In the genomic region with DNA sequence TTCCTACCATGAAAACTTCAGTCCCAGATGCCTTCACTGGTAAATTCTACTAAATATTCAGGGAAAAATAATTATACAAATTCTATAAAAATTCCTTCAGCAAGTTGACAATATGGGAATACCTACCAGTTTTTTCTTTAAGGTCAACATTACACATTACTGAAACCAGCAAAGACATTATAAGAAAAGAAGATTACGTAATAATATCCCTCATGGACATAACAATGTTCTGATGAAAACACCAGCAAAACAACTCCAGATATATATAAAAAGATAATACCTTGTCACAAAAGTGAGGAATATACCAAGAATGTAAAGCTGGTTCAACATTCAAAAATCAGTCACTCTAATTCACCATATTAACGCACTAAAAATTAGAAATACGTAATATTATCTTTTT, we compare ENCODE assay signal across 27 cellular contexts.
"Had no signal": no experiment of that assay in that cellular context is flagged by ENCODE, and none has a peak within 500 bp of the region (broad histone marks: within the 10 kb centered on the region; RNA-seq: fewer than 3 reads in every experiment).

No MANE protein-coding gene starts in this region.

- H3K4me3 ChIP-seq: ascending aorta, breast epithelium, cardiac muscle cell, colonic mucosa had no signal

- H3K9me3 ChIP-seq: ascending aorta, breast epithelium, colonic mucosa had no signal

- H3K4me1 ChIP-seq: ascending aorta, breast epithelium, colonic mucosa had no signal

- H3K27ac ChIP-seq: ascending aorta, breast epithelium, cardiac muscle cell, colonic mucosa had no signal

- DNase-seq: activated CD4-positive, alpha-beta memory T cell treated with anti-CD3 and anti-CD28 coated beads for 36 hours; activated CD4-positive, alpha-beta T cell treated with anti-CD3 and anti-CD28 coated beads for 36 hours; activated CD4-positive, alpha-beta T cell treated with anti-CD3 and anti-CD28 coated beads, Interleukin-2, amount 10 ng/mL, durations not matched to agents 24 days and 14 days; activated CD4-positive, CD25-positive, alpha-beta regulatory T cell; activated CD4-positive, CD25-positive, alpha-beta regulatory T cell treated with anti-CD3 and anti-CD28 coated beads, Interleukin-2, amount 50 U/mL, for 72 hours; activated CD8-positive, alpha-beta memory T cell treated with anti-CD3 and anti-CD28 coated beads, Interleukin-2, amount 10 ng/mL, durations not matched to agents 7 days and 5 days; activated CD8-positive, alpha-beta memory T cell treated with anti-CD3 and anti-CD28 coated beads, Interleukin-2, amount 50 U/mL, for 4 hours; activated CD8-positive, alpha-beta T cell treated with anti-CD3 and anti-CD28 coated beads, Interleukin-2, amount 10 ng/mL, durations not matched to agents 7 days and 5 days; activated effector memory CD4-positive, alpha-beta T cell treated with anti-CD3 and anti-CD28 coated beads, Interleukin-2, amount 50 U/mL, for 16 hours; activated naive CD4-positive, alpha-beta T cell treated with anti-CD3 and anti-CD28 coated beads for 36 hours; activated naive CD8-positive, alpha-beta T cell treated with anti-CD3 and anti-CD28 coated beads for 36 hours; activated naive CD8-positive, alpha-beta T cell treated with anti-CD3 and anti-CD28 coated beads, Interleukin-2, amount 50 U/mL, for 24 hours; activated T-cell treated with anti-CD3 and anti-CD28 coated beads, Interleukin-2, amount 50 U/mL, for 1 hour; activated T-cell treated with anti-CD3 and anti-CD28 coated beads, Interleukin-2, amount 50 U/mL, for 48 hours; central memory CD4-positive, alpha-beta T cell; cerebellar nuclear complex; colonic mucosa; effector CD8-positive, alpha-beta T cell; endodermal cell; foreskin fibroblast; head of caudate nucleus; hypothalamus; T1000 had no signal

- ATAC-seq: activated CD4-positive, alpha-beta T cell treated with anti-CD3 and anti-CD28 coated beads for 36 hours; activated CD8-positive, alpha-beta memory T cell treated with anti-CD3 and anti-CD28 coated beads, Interleukin-2, amount 10 ng/mL, durations not matched to agents 7 days and 5 days; activated CD8-positive, alpha-beta T cell treated with anti-CD3 and anti-CD28 coated beads, Interleukin-2, amount 10 ng/mL, durations not matched to agents 7 days and 5 days; activated naive CD8-positive, alpha-beta T cell treated with anti-CD3 and anti-CD28 coated beads, Interleukin-2, amount 50 U/mL, for 24 hours; esophagus mucosa had no signal

- H3K27me3 ChIP-seq: ascending aorta, breast epithelium, cardiac muscle cell, colonic mucosa had no signal

- H3K36me3 ChIP-seq: ascending aorta, breast epithelium, cardiac muscle cell, colonic mucosa had no signal
